In the genomic region with DNA sequence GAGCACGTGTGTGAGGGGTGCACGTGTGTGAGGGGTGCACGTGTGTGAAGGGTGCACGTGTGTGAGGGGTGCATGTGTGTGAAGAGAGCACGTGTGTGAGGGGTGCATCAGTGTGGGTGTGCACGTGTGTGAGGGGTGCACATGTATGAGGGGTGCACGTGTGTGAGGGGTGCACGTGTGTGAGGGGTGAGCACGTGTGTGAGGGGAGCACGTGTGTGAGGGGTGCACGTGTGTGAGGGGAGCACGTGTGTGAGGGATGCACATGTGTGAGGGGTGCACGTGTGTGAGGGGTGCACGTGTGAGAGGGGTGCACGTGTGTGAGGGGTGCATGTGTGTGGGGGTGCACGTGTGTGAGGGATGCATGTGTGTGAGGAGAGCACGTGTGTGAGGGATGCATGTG, we compare ENCODE assay signal across 27 cellular contexts. TPM values are rescaled to one million over a fixed set of nuclear protein-coding genes. Genes with fewer than 3 reads are reported as not detected.
DNase-seq lines count a peak whose midpoint lies in the region; ATAC-seq, FAIRE-seq and TF ChIP-seq lines count a peak whose summit lies in the region.
"Had no signal": no experiment of that assay in that cellular context is flagged by ENCODE, and none has a peak within 500 bp of the region (broad histone marks: within the 10 kb centered on the region; RNA-seq: fewer than 3 reads in every experiment).

No MANE protein-coding gene starts in this region.

- CTCF ChIA-PET in activated naive CD4-positive, alpha-beta T cell treated with anti-CD3 and anti-CD28 coated beads, Interleukin-2, amount 10 ng/mL, durations not matched to agents 7 days and 5 days (lab: Charles Lee), result no interaction called here
- CTCF ChIA-PET in WTC11 (lab: Charles Lee) (no interaction called here), HepG2 (lab: Yijun Ruan, JAX; ENCODE audit: low intra/inter-chr PET ratio, low total read pairs) (no interaction called here)

- no peak overlapping the region for H3K4me3 Mint-ChIP-seq in activated naive CD4-positive, alpha-beta T cell treated with anti-CD3 and anti-CD28 coated beads, Interleukin-2, amount 10 ng/mL, durations not matched to agents 7 days and 5 days
- no peak overlapping the region for H3K4me3 Mint-ChIP-seq in WTC11
- H3K4me3 Mint-ChIP-seq in stimulated activated memory B cell treated with anti-CD40 and anti-IgM and Interleukin-4, amounts not matched to agents 10 μg/mL and 1 μg/mL and 100 μg/mL, for 72 hours, result no peak overlapping the region
- H3K4me3 Mint-ChIP-seq: activated CD8-positive, alpha-beta T cell treated with anti-CD3 and anti-CD28 coated beads, Interleukin-2, amount 10 ng/mL, durations not matched to agents 7 days and 5 days; brain had no signal

- no peak for TF ChIP-seq RAD21 in HepG2 (CRISPR knock-in tag; IDR thresholded peaks at IDR 0.05)

- H3K79me2 ChIP-seq in HepG2 (ENCODE audit: insufficient read depth, low read length), result no peaks in the 10 kb centered on the region

- ATAC-seq in WTC11, result no peak
- ATAC-seq in HepG2, result no peak
- no peak for ATAC-seq in stimulated activated memory B cell treated with anti-CD40 and anti-IgM and Interleukin-4, amounts not matched to agents 10 μg/mL and 1 μg/mL and 100 μg/mL, for 72 hours
- no peak for ATAC-seq in lower lobe of right lung
- ATAC-seq: activated CD8-positive, alpha-beta T cell treated with anti-CD3 and anti-CD28 coated beads, Interleukin-2, amount 10 ng/mL, durations not matched to agents 7 days and 5 days; heart left ventricle; pancreas had no signal

- H3K4me1 Mint-ChIP-seq in activated naive CD4-positive, alpha-beta T cell treated with anti-CD3 and anti-CD28 coated beads, Interleukin-2, amount 10 ng/mL, durations not matched to agents 7 days and 5 days, result peaks cover 78% of the 10 kb centered on the region
- H3K4me1 Mint-ChIP-seq in WTC11, result peaks cover 58% of the 10 kb centered on the region
- peaks cover 57% of the 10 kb centered on the region for H3K4me1 Mint-ChIP-seq in stimulated activated memory B cell treated with anti-CD40 and anti-IgM and Interleukin-4, amounts not matched to agents 10 μg/mL and 1 μg/mL and 100 μg/mL, for 72 hours

- intact Hi-C loops in HepG2 (cut with micrococcal nuclease; ENCODE audit: unreplicated experiment) (no loop called here), lower lobe of right lung (cut with DNase I) (no loop called here)

- H3K36me3 ChIP-seq in HepG2 (replicated peaks in 1 of 2; ENCODE audit: control insufficient read depth in 1 of 2, insufficient read depth in 2 of 2, low read length in 2 of 2) (no peaks in the 10 kb centered on the region), lower lobe of right lung (no peaks in the 10 kb centered on the region)
- H3K36me3 ChIP-seq: esophagus squamous epithelium, pancreas, right atrium auricular region had no signal

- no peaks in the 10 kb centered on the region for H3K27me3 Mint-ChIP-seq in activated naive CD4-positive, alpha-beta T cell treated with anti-CD3 and anti-CD28 coated beads, Interleukin-2, amount 10 ng/mL, durations not matched to agents 7 days and 5 days
- no peaks in the 10 kb centered on the region for H3K27me3 Mint-ChIP-seq in WTC11 (ENCODE audit: low read depth)
- H3K27me3 Mint-ChIP-seq in stimulated activated memory B cell treated with anti-CD40 and anti-IgM and Interleukin-4, amounts not matched to agents 10 μg/mL and 1 μg/mL and 100 μg/mL, for 72 hours, result no peaks in the 10 kb centered on the region
- H3K27me3 Mint-ChIP-seq: brain, IgD-negative memory B cell had no signal

- H2AFZ ChIP-seq in HepG2 (ENCODE audit: low read length), result no peak overlapping the region

- TF ChIP-seq CTCF in WTC11 (IDR thresholded peaks at IDR 0.05), result no peak
- no peak for TF ChIP-seq CTCF in HepG2 (CRISPR knock-in tag; IDR thresholded peaks at IDR 0.05)
- TF ChIP-seq CTCF in lower lobe of right lung (IDR thresholded peaks at IDR 0.05), result no peak

- no peaks in the 10 kb centered on the region for H3K9me3 Mint-ChIP-seq in activated naive CD4-positive, alpha-beta T cell treated with anti-CD3 and anti-CD28 coated beads, Interleukin-2, amount 10 ng/mL, durations not matched to agents 7 days and 5 days
- no peaks in the 10 kb centered on the region; the same call in 1 of the 2 replicates for H3K9me3 Mint-ChIP-seq in WTC11
- H3K9me3 Mint-ChIP-seq in stimulated activated memory B cell treated with anti-CD40 and anti-IgM and Interleukin-4, amounts not matched to agents 10 μg/mL and 1 μg/mL and 100 μg/mL, for 72 hours, result no peaks in the 10 kb centered on the region
- H3K9me3 Mint-ChIP-seq: IgD-negative memory B cell had no signal

- POLR2A ChIA-PET in WTC11 (lab: Charles Lee) (no interaction called here), HepG2 (lab: Yijun Ruan, JAX) (no interaction called here)

- H3K4me1 ChIP-seq in HepG2 (ENCODE audit: insufficient read depth, low read length), result peaks cover 32% of the 10 kb centered on the region
- peaks cover 35% of the 10 kb centered on the region for H3K4me1 ChIP-seq in lower lobe of right lung

- TF ChIP-seq POLR2A in HepG2 (IDR thresholded peaks at IDR 0.05; ENCODE audit: insufficient read depth in 1 of 2, low read depth in 2 of 2, low read length in 2 of 2), result no peak

- no peak overlapping the region for H3K4me2 ChIP-seq in HepG2 (ENCODE audit: low read depth, low read length)

- H3K27ac Mint-ChIP-seq in activated naive CD4-positive, alpha-beta T cell treated with anti-CD3 and anti-CD28 coated beads, Interleukin-2, amount 10 ng/mL, durations not matched to agents 7 days and 5 days, result peak overlapping the region; percentile 19
- H3K27ac Mint-ChIP-seq in WTC11, result 0 out of 2 replicates have a peak overlapping the region, but pooled peaks have one; percentile 63
- peak overlapping the region; percentile 40 for H3K27ac Mint-ChIP-seq in stimulated activated memory B cell treated with anti-CD40 and anti-IgM and Interleukin-4, amounts not matched to agents 10 μg/mL and 1 μg/mL and 100 μg/mL, for 72 hours
- H3K27ac Mint-ChIP-seq: activated CD8-positive, alpha-beta T cell treated with anti-CD3 and anti-CD28 coated beads, Interleukin-2, amount 10 ng/mL, durations not matched to agents 7 days and 5 days had no signal

- no peak overlapping the region for H3K4me3 ChIP-seq in HepG2 (replicated peaks in 1 of 3; ENCODE audit: insufficient read depth in 1 of 3, low read depth in 2 of 3, low read length in 3 of 3)
- H3K4me3 ChIP-seq in lower lobe of right lung, result no peak overlapping the region
- H3K4me3 ChIP-seq: esophagus squamous epithelium, heart left ventricle, pancreas, right atrium auricular region, spleen, tibial artery had no signal

- no peak for FAIRE-seq in HepG2 (lab: Jason Lieb, UNC)
- FAIRE-seq: endometrium, pancreas had no signal

- H3K27me3 ChIP-seq in HepG2 (ENCODE audit: control insufficient read depth in 1 of 2, insufficient read depth in 2 of 2, low read length in 2 of 2), result peaks cover 0 to 38% of the 10 kb centered on the region in 2 experiments; a peak in 4 of 5 replicates
- no peaks in the 10 kb centered on the region for H3K27me3 ChIP-seq in lower lobe of right lung (ENCODE audit: low read depth)
- H3K27me3 ChIP-seq: esophagus squamous epithelium, heart left ventricle, pancreas, right atrium auricular region, spleen, tibial artery had no signal

- in situ Hi-C loops in HepG2 (cut with HindIII; ENCODE audit: extremely low pct_ligation_motif_present, low pct_unique_long_range_greater_than_20kb), result no loop called here

- H3K9me3 ChIP-seq in HepG2 (ENCODE audit: low read length) (no peaks in the 10 kb centered on the region), lower lobe of right lung (no peaks in the 10 kb centered on the region)
- H3K9me3 ChIP-seq: Caco-2, esophagus squamous epithelium, heart left ventricle, pancreas, right atrium auricular region, spleen, tibial artery had no signal

- no peak for TF ChIP-seq EP300 in HepG2 (IDR thresholded peaks at IDR 0.05; ENCODE audit: low read depth in 2 of 2, low read length in 2 of 2)
- TF ChIP-seq EP300 in HepG2 (CRISPR knock-in tag; IDR thresholded peaks at IDR 0.05; ENCODE audit: borderline replicate concordance), result no peak

- no TSS peak for BruUV-seq in HepG2 (replicated peaks; lab: Mats Ljungman, UMichigan)

- 37% methylated on average over 17 of the region's 17 CpGs for WGBS in HepG2 (ENCODE audit: low lambda C conversion rate)

- DNase-seq in activated naive CD4-positive, alpha-beta T cell treated with anti-CD3 and anti-CD28 coated beads, Interleukin-2, amount 10 ng/mL, durations not matched to agents 7 days and 5 days, result no peak
- DNase-seq in activated naive CD4-positive, alpha-beta T cell treated with Interleukin-2 at 50 U/mL for 16 hours, result no peak
- no peak for DNase-seq in WTC11 (ENCODE audit: low spot score)
- no peak for DNase-seq in HepG2 (ENCODE audit: low spot score)
- DNase-seq in lower lobe of right lung, result no peak
- DNase-seq in GM03348 (ENCODE audit: low spot score), result no peak
- no peak for DNase-seq in SW 1271 (lab: John Stamatoyannopoulos, UW)
- DNase-seq: activated CD4-positive, CD25-positive, alpha-beta regulatory T cell treated with anti-CD3 and anti-CD28 coated beads, Interleukin-2, amount 50 U/mL, for 72 hours; activated CD8-positive, alpha-beta T cell treated with anti-CD3 and anti-CD28 coated beads, Interleukin-2, amount 10 ng/mL, durations not matched to agents 7 days and 5 days; activated naive CD4-positive, alpha-beta T cell; amniotic stem cell; esophagus squamous epithelium; foreskin melanocyte; MV-4-11; NCI-H1436 treated with DMSO at 0.1 percent for 48 hours; NCI-H226; SHP77 treated with DMSO at 0.1 percent for 48 hours had no signal

- no peak overlapping the region for H3K27ac ChIP-seq in HepG2 (ENCODE audit: extremely low read length, insufficient read depth, low read length)
- H3K27ac ChIP-seq in lower lobe of right lung, result no peak overlapping the region
- H3K27ac ChIP-seq: pancreas, right atrium auricular region, tibial artery had no signal

- no peak overlapping the region for H3K9ac ChIP-seq in HepG2 (ENCODE audit: insufficient read depth, low read depth, low read length)

- H4K20me1 ChIP-seq in HepG2 (ENCODE audit: insufficient read depth, low read length), result no peaks in the 10 kb centered on the region

- peaks cover 64% of the 10 kb centered on the region for H3K36me3 Mint-ChIP-seq in activated naive CD4-positive, alpha-beta T cell treated with anti-CD3 and anti-CD28 coated beads, Interleukin-2, amount 10 ng/mL, durations not matched to agents 7 days and 5 days
- H3K36me3 Mint-ChIP-seq in WTC11, result no peaks in the 10 kb centered on the region; the same call in 1 of the 2 replicates
- peaks cover 9% of the 10 kb centered on the region for H3K36me3 Mint-ChIP-seq in stimulated activated memory B cell treated with anti-CD40 and anti-IgM and Interleukin-4, amounts not matched to agents 10 μg/mL and 1 μg/mL and 100 μg/mL, for 72 hours

RNA-seq across cellular contexts. Expression of gene RASA3, which starts 15.7 kb away (rescaled TPM):
- total RNA-seq in WTC11 (2021) (16.5 to 22.3 TPM (median 16.9 TPM) in 3 replicates), HepG2 (2016; rRNA removed; fragmentation: Illumina TruSeq; extraction: Trizol) (not detected in 2 replicates), lower lobe of right lung (19.1 TPM)
- not detected in 2 replicates for total RNA-seq in HepG2 (2016; cell fraction: cytosol; rRNA removed; fragmentation: Illumina TruSeq; extraction: Trizol; ENCODE audit: low read depth)
- total RNA-seq in HepG2 (2016; cell fraction: insoluble cytoplasmic fraction; rRNA removed; fragmentation: Illumina TruSeq; extraction: Trizol), result 0.06 and 0.09 TPM in 2 replicates
- total RNA-seq in HepG2 (2016; cell fraction: membrane; rRNA removed; fragmentation: Illumina TruSeq; extraction: Trizol), result not detected in 2 replicates
- 0.09 TPM in 1 of 2 replicates, not detected in the other for total RNA-seq in HepG2 (2016; cell fraction: nucleus; rRNA removed; fragmentation: Illumina TruSeq; extraction: Trizol)
- 0.05 and 0.07 TPM in 2 replicates for polyA plus RNA-seq in HepG2 (2011; rRNA removed)
- polyA plus RNA-seq in HepG2 (2011; cell fraction: cytosol; rRNA removed), result 0.09 TPM in 2 replicates
- 0.14 and 0.21 TPM in 2 replicates for polyA plus RNA-seq in HepG2 (2011; cell fraction: nucleus; rRNA removed)
- polyA plus RNA-seq in HepG2 (2012), result 0.04 TPM in 1 of 2 replicates, not detected in the other
- not detected in 2 replicates for polyA plus RNA-seq in HepG2 (2016; cell fraction: cytosol; fragmentation: Illumina TruSeq; extraction: Trizol; ENCODE audit: low read depth)
- polyA plus RNA-seq in HepG2 (2016; cell fraction: insoluble cytoplasmic fraction; fragmentation: Illumina TruSeq; extraction: Trizol; ENCODE audit: low read depth), result not detected in 2 replicates
- polyA plus RNA-seq in HepG2 (2016; cell fraction: membrane; fragmentation: Illumina TruSeq; extraction: Trizol; ENCODE audit: low read depth), result not detected in 2 replicates
- 0.11 TPM in 1 of 2 replicates, not detected in the other for polyA plus RNA-seq in HepG2 (2016; cell fraction: nucleus; fragmentation: Illumina TruSeq; extraction: Trizol; ENCODE audit: insufficient read depth, low read depth)
- polyA minus RNA-seq in HepG2 (2011; rRNA and poly(A)+ RNA removed; ENCODE audit: low replicate concordance), result 0.20 and 10.0 TPM in 2 replicates
- 0.20 and 0.26 TPM in 2 replicates for polyA minus RNA-seq in HepG2 (2011; cell fraction: cytosol; rRNA and poly(A)+ RNA removed)
- 0.12 and 0.26 TPM in 2 replicates for polyA minus RNA-seq in HepG2 (2011; cell fraction: nucleus; rRNA and poly(A)+ RNA removed)

Comparison
In these comparisons a context has a peak if more than half of its experiments do, and no peak if none do; other contexts are left out.
1. RNA of gene RASA3, which starts 15.7 kb away (total RNA-seq): 16.5 to 22.3 TPM in WTC11 and 19.1 TPM in lower lobe of right lung (single experiment); 0.06 to 0.09 TPM in HepG2; every median in the first group is over 10 times any median in the second.
2. Peak in every context shown above with its lines, with median percentiles within 50 percentile points of each other: H3K27ac Mint-ChIP-seq.